14 cellular contexts compared by ENCODE assay signal in genomic region chr2:70440621-70441020, GRCh38.
A peak's percentile ranks its signal among the peaks of the same experiment; 100 is the strongest.
DNase-seq lines count a peak whose midpoint lies in the region; ATAC-seq and TF ChIP-seq lines count a peak whose summit lies in the region.
"Had no signal": no experiment of that assay in that cellular context is flagged by ENCODE, and none has a peak within 500 bp of the region (broad histone marks: within the 10 kb centered on the region; RNA-seq: fewer than 3 reads in every experiment).

No MANE protein-coding gene starts in this region.

- H3K27ac ChIP-seq in HL-60 (replicated peaks), result peak overlapping the region; percentile 42
- H3K27ac ChIP-seq in foreskin keratinocyte, result no peak overlapping the region
- no peak overlapping the region for H3K27ac ChIP-seq in prostate gland
- H3K27ac ChIP-seq: pancreas had no signal

- no peaks in the 10 kb centered on the region for H3K36me3 ChIP-seq in prostate gland
- H3K36me3 ChIP-seq: pancreas had no signal

- TF ChIP-seq POLR2A in prostate gland (IDR thresholded peaks at IDR 0.05), result no peak

- no peaks in the 10 kb centered on the region for H3K36me3 Mint-ChIP-seq in activated T-helper 2 cell treated with anti-CD3 and anti-CD28 coated beads, Interferon-gamma antibody, Interleukin-2, Interleukin-4, amounts not matched to agents 10 μg/mL and 5 μg/mL and 100 μg/mL, durations not matched to agents 14 hours and 24 hours and 36 hours (ENCODE audit: low read depth)
- H3K36me3 Mint-ChIP-seq in natural killer cell treated with Interleukin-12 subunit alpha and Interleukin-12 subunit beta and Interleukin-15 and Interleukin-18, amount 100 ng/mL, for 72 hours, result no peaks in the 10 kb centered on the region

- ATAC-seq in natural killer cell treated with Interleukin-12 subunit alpha and Interleukin-12 subunit beta and Interleukin-15 and Interleukin-18, amount 100 ng/mL, for 72 hours, result no peak
- ATAC-seq in foreskin keratinocyte, result no peak
- ATAC-seq: pancreas had no signal

- no peaks in the 10 kb centered on the region for H3K9me3 Mint-ChIP-seq in activated T-helper 2 cell treated with anti-CD3 and anti-CD28 coated beads, Interferon-gamma antibody, Interleukin-2, Interleukin-4, amounts not matched to agents 10 μg/mL and 5 μg/mL and 100 μg/mL, durations not matched to agents 14 hours and 24 hours and 36 hours
- H3K9me3 Mint-ChIP-seq in natural killer cell treated with Interleukin-12 subunit alpha and Interleukin-12 subunit beta and Interleukin-15 and Interleukin-18, amount 100 ng/mL, for 72 hours, result no peaks in the 10 kb centered on the region

- H3K27ac Mint-ChIP-seq in activated T-helper 2 cell treated with anti-CD3 and anti-CD28 coated beads, Interferon-gamma antibody, Interleukin-2, Interleukin-4, amounts not matched to agents 10 μg/mL and 5 μg/mL and 100 μg/mL, durations not matched to agents 14 hours and 24 hours and 36 hours, result peak overlapping the region; percentile 36
- peak overlapping the region; percentile 21 to 83 for H3K27ac Mint-ChIP-seq in natural killer cell treated with Interleukin-12 subunit alpha and Interleukin-12 subunit beta and Interleukin-15 and Interleukin-18, amount 100 ng/mL, for 72 hours
- H3K27ac Mint-ChIP-seq: activated B cell treated with CpG ODN at 0.5 μM for 24 hours had no signal

- TF ChIP-seq CTCF in HL-60 (IDR thresholded peaks at IDR 0.05; ENCODE audit: insufficient read depth, low read length), result no peak
- TF ChIP-seq CTCF in foreskin keratinocyte (conservative IDR thresholded peaks at IDR 0.05), result no peak
- TF ChIP-seq CTCF in prostate gland (IDR thresholded peaks at IDR 0.05), result no peak

- H3K4me1 ChIP-seq in foreskin keratinocyte (no peaks in the 10 kb centered on the region), prostate gland (replicated peaks) (no peaks in the 10 kb centered on the region)
- H3K4me1 ChIP-seq: pancreas had no signal

- DNase-seq in HL-60 (ENCODE audit: low read depth in 1 of 2, low spot score in 1 of 2) (peak in 1 of 2 experiments; percentile 57), SW480 (ENCODE audit: low spot score) (peak; percentile 20), NCI-H1694 treated with DMSO at 0.1 percent for 48 hours (lab: John Stamatoyannopoulos, UW) (no peak), foreskin keratinocyte (no peak), NCI-H146 treated with DMSO at 0.1 percent for 48 hours (lab: John Stamatoyannopoulos, UW; ENCODE audit: unreplicated experiment) (no peak), prostate gland (ENCODE audit: low spot score) (no peak)
- no peak for DNase-seq in activated T-helper 2 cell treated with anti-CD3 and anti-CD28 coated beads, Interferon-gamma antibody, Interleukin-2, Interleukin-4, amounts not matched to agents 10 μg/mL and 5 μg/mL and 100 μg/mL, durations not matched to agents 14 hours and 24 hours and 36 hours (ENCODE audit: low spot score)
- DNase-seq in natural killer cell treated with Interleukin-12 subunit alpha and Interleukin-12 subunit beta and Interleukin-15 and Interleukin-18, amount 100 ng/mL, for 72 hours (ENCODE audit: low spot score), result no peak
- DNase-seq: activated B cell treated with CpG ODN at 0.5 μM for 24 hours, aorta, NCI-H1105 treated with DMSO at 0.1 percent for 48 hours, NCI-H526, pancreas, Right ventricle myocardium superior had no signal

- peaks cover 13% of the 10 kb centered on the region for H3K4me1 Mint-ChIP-seq in activated T-helper 2 cell treated with anti-CD3 and anti-CD28 coated beads, Interferon-gamma antibody, Interleukin-2, Interleukin-4, amounts not matched to agents 10 μg/mL and 5 μg/mL and 100 μg/mL, durations not matched to agents 14 hours and 24 hours and 36 hours (ENCODE audit: low read depth)
- peaks cover 7 to 10% of the 10 kb centered on the region in 2 donors for H3K4me1 Mint-ChIP-seq in natural killer cell treated with Interleukin-12 subunit alpha and Interleukin-12 subunit beta and Interleukin-15 and Interleukin-18, amount 100 ng/mL, for 72 hours (ENCODE audit: low read depth in 2 of 2)
- H3K4me1 Mint-ChIP-seq: activated B cell treated with CpG ODN at 0.5 μM for 24 hours had no signal

- H3K9me3 ChIP-seq in prostate gland, result no peaks in the 10 kb centered on the region
- H3K9me3 ChIP-seq: pancreas had no signal

- intact Hi-C loops in activated T-helper 2 cell treated with anti-CD3 and anti-CD28 coated beads, Interferon-gamma antibody, Interleukin-2, Interleukin-4, amounts not matched to agents 10 μg/mL and 5 μg/mL and 100 μg/mL, durations not matched to agents 14 hours and 24 hours and 36 hours (cut with micrococcal nuclease), result no loop called here
- intact Hi-C loops in prostate gland (cut with DNase I), result no loop called here

- no peak overlapping the region for H3K4me3 Mint-ChIP-seq in activated T-helper 2 cell treated with anti-CD3 and anti-CD28 coated beads, Interferon-gamma antibody, Interleukin-2, Interleukin-4, amounts not matched to agents 10 μg/mL and 5 μg/mL and 100 μg/mL, durations not matched to agents 14 hours and 24 hours and 36 hours (ENCODE audit: low read depth)
- no peak overlapping the region for H3K4me3 Mint-ChIP-seq in natural killer cell treated with Interleukin-12 subunit alpha and Interleukin-12 subunit beta and Interleukin-15 and Interleukin-18, amount 100 ng/mL, for 72 hours
- H3K4me3 Mint-ChIP-seq: activated B cell treated with CpG ODN at 0.5 μM for 24 hours had no signal

- H3K4me3 ChIP-seq in HL-60 (replicated peaks; ENCODE audit: insufficient read depth, low read length) (no peak overlapping the region), prostate gland (no peak overlapping the region)
- H3K4me3 ChIP-seq: pancreas had no signal

- H3K27me3 ChIP-seq in HL-60 (ENCODE audit: insufficient read depth, poor library complexity, severe bottlenecking), result no peaks in the 10 kb centered on the region
- H3K27me3 ChIP-seq in foreskin keratinocyte, result no peaks in the 10 kb centered on the region
- no peaks in the 10 kb centered on the region for H3K27me3 ChIP-seq in prostate gland (replicated peaks; ENCODE audit: insufficient read depth)
- H3K27me3 ChIP-seq: pancreas had no signal

- peaks cover 7% of the 10 kb centered on the region for H3K27me3 Mint-ChIP-seq in activated T-helper 2 cell treated with anti-CD3 and anti-CD28 coated beads, Interferon-gamma antibody, Interleukin-2, Interleukin-4, amounts not matched to agents 10 μg/mL and 5 μg/mL and 100 μg/mL, durations not matched to agents 14 hours and 24 hours and 36 hours (ENCODE audit: low read depth)
- H3K27me3 Mint-ChIP-seq in natural killer cell treated with Interleukin-12 subunit alpha and Interleukin-12 subunit beta and Interleukin-15 and Interleukin-18, amount 100 ng/mL, for 72 hours, result peaks cover 3 to 16% of the 10 kb centered on the region in 2 donors
